In the genomic region with DNA sequence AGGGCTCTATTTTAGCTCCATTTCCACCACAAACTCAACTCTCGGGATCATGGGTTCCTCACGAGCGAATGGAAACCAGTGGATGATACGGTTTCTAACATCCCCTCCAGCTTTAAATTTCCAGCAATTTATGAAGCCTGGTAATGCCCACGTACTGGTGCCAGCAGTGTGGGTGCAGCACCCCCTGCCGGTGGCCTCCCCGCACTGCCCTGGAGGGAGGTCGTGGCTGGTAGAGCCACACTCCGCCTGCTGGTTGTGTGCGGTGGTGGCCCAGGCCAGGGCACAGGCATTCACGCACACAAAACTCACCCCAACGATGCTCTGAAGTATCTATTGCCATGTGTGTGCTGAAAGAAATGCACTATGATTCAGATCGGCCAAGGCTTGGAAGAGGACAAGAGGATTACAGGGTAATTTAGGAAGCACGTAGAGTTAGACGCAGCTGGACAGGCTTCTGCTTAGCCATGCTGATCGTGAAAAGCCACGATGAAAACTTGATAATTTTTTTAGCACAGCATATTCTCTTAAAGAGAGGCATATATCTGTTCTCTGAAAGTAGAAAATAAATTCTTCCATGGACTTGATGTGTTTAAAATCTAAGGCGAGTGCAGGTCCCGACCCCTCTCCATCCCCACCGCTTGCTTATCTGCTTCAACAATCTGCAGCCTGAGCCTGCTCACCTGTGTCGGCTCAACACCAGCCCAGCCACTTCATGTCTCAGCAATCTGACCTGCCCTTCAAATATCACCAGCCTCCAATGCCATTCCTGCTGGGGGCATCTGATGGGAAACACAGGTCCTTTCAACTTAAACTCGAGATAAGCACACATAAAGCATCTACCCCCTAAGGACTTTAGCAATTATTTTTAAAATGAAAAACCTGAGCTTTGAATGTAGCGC, we compare ENCODE assay signal across 8 cellular contexts. TPM values are rescaled to one million over a fixed set of nuclear protein-coding genes. Genes with fewer than 3 reads are reported as not detected.
A peak's percentile ranks its signal among the peaks of the same experiment; 100 is the strongest.
DNase-seq lines count a peak whose midpoint lies in the region; ATAC-seq and TF ChIP-seq lines count a peak whose summit lies in the region.

No MANE protein-coding gene starts in this region.

- peak overlapping the region; percentile 8 for H3K4me2 ChIP-seq in osteoblast (ENCODE audit: insufficient read depth, low read length)

- peak overlapping the region; percentile 63 for H2AFZ ChIP-seq in osteoblast (ENCODE audit: low read length)

- H3K9ac ChIP-seq in NT2/D1 (ENCODE audit: insufficient read length, low read depth), result no peak overlapping the region

- DNase-seq in A172 (ENCODE audit: low spot score), result peak; percentile 52
- DNase-seq in NT2/D1 (ENCODE audit: low read depth, low spot score), result peak; percentile 44
- DNase-seq in activated T-cell treated with anti-CD3 and anti-CD28 coated beads, Interleukin-2, amount 50 U/mL, for 72 hours, result peak; percentile 81 to 88
- DNase-seq in fibroblast of villous mesenchyme (ENCODE audit: low read depth), result peak; percentile 54
- peak; percentile 89 for DNase-seq in osteoblast (ENCODE audit: insufficient read length, low spot score, missing footprints)
- DNase-seq in type B pancreatic cell (ENCODE audit: extremely low spot score, unreplicated experiment), result peak; percentile 83

- no peaks in the 10 kb centered on the region for H3K36me3 ChIP-seq in NT2/D1 (ENCODE audit: insufficient read depth, insufficient read length, low read length)
- H3K36me3 ChIP-seq in osteoblast (ENCODE audit: insufficient read depth, low read length), result no peaks in the 10 kb centered on the region

- no peaks in the 10 kb centered on the region for H3K9me3 Mint-ChIP-seq in activated T-cell treated with anti-CD3 and anti-CD28 coated beads, Interleukin-2, amount 50 U/mL, for 72 hours
- no peaks in the 10 kb centered on the region for H3K9me3 Mint-ChIP-seq in type B pancreatic cell

- no peaks in the 10 kb centered on the region for H4K20me1 ChIP-seq in osteoblast (ENCODE audit: insufficient read depth, low read length)

- ATAC-seq in GM18519 (IDR thresholded peaks at IDR 0.05; ENCODE audit: low FRiP score, unreplicated experiment), result peak; percentile 100
- ATAC-seq in HG02973 (IDR thresholded peaks at IDR 0.05; ENCODE audit: unreplicated experiment), result peak; percentile 99
- peak; percentile 100 for ATAC-seq in activated T-cell treated with anti-CD3 and anti-CD28 coated beads, Interleukin-2, amount 50 U/mL, for 72 hours (replicated peaks in 1 of 2)

- no peaks in the 10 kb centered on the region for H3K4me1 Mint-ChIP-seq in activated T-cell treated with anti-CD3 and anti-CD28 coated beads, Interleukin-2, amount 50 U/mL, for 72 hours (ENCODE audit: low read depth)
- H3K4me1 Mint-ChIP-seq in type B pancreatic cell (ENCODE audit: unreplicated experiment), result peaks cover 12% of the 10 kb centered on the region

- H3K9me3 ChIP-seq in NT2/D1 (ENCODE audit: insufficient read depth, low read length) (no peaks in the 10 kb centered on the region), osteoblast (ENCODE audit: low read depth, low read length) (no peaks in the 10 kb centered on the region)

- no peaks in the 10 kb centered on the region for H3K79me2 ChIP-seq in osteoblast (ENCODE audit: insufficient read depth, low read length)

- H3K4me3 ChIP-seq in NT2/D1 (ENCODE audit: insufficient read length, low read depth) (no peak overlapping the region), fibroblast of villous mesenchyme (ENCODE audit: low read depth, low read length) (no peak overlapping the region), osteoblast (ENCODE audit: insufficient read depth, low read length) (no peak overlapping the region)

- H3K27ac ChIP-seq in osteoblast (ENCODE audit: low read depth, low read length), result no peak overlapping the region

- H3K27me3 Mint-ChIP-seq in activated T-cell treated with anti-CD3 and anti-CD28 coated beads, Interleukin-2, amount 50 U/mL, for 72 hours (ENCODE audit: low read depth), result peaks cover 13% of the 10 kb centered on the region
- no peaks in the 10 kb centered on the region for H3K27me3 Mint-ChIP-seq in type B pancreatic cell

- TF ChIP-seq CTCF in fibroblast of villous mesenchyme (IDR thresholded peaks at IDR 0.05; ENCODE audit: insufficient read depth, low read depth, low read length) (peak; percentile 99), osteoblast (IDR thresholded peaks at IDR 0.05; ENCODE audit: extremely low read depth, low read depth, low read length) (peak; percentile 97), type B pancreatic cell (conservative IDR thresholded peaks at IDR 0.05) (peak; percentile 95)

- no peaks in the 10 kb centered on the region for H3K36me3 Mint-ChIP-seq in activated T-cell treated with anti-CD3 and anti-CD28 coated beads, Interleukin-2, amount 50 U/mL, for 72 hours (ENCODE audit: insufficient read depth in 2 of 2)
- H3K36me3 Mint-ChIP-seq in type B pancreatic cell, result peaks cover 7% of the 10 kb centered on the region

- H3K27me3 ChIP-seq in NT2/D1 (ENCODE audit: insufficient read depth, insufficient read length) (no peaks in the 10 kb centered on the region), osteoblast (ENCODE audit: insufficient read depth, low read length) (no peaks in the 10 kb centered on the region)

- no peak overlapping the region for H3K27ac Mint-ChIP-seq in activated T-cell treated with anti-CD3 and anti-CD28 coated beads, Interleukin-2, amount 50 U/mL, for 72 hours
- H3K27ac Mint-ChIP-seq in type B pancreatic cell, result no peak overlapping the region

- no peak overlapping the region for H3K4me3 Mint-ChIP-seq in activated T-cell treated with anti-CD3 and anti-CD28 coated beads, Interleukin-2, amount 50 U/mL, for 72 hours
- no peak overlapping the region for H3K4me3 Mint-ChIP-seq in type B pancreatic cell

- no peaks in the 10 kb centered on the region for H3K4me1 ChIP-seq in NT2/D1 (ENCODE audit: insufficient read depth, insufficient read length)
- H3K4me1 ChIP-seq in osteoblast (ENCODE audit: insufficient read depth, low read length), result no peaks in the 10 kb centered on the region

RNA-seq across cellular contexts. Expression of a gene that starts 59.1 kb away (rescaled TPM):
- total RNA-seq in A172 (2014; rRNA removed; shearing (Covaris generic)), result 11.9 and 16.6 TPM in 2 replicates
- 1 to 10 TPM; 1.5 to 1.6 TPM for total RNA-seq in activated T-cell treated with anti-CD3 and anti-CD28 coated beads, Interleukin-2, amount 50 U/mL, for 72 hours
- total RNA-seq in fibroblast of villous mesenchyme, result 2.3 and 6.9 TPM in 2 replicates
- 9.4 and 11.9 TPM in 2 replicates for total RNA-seq in osteoblast
- total RNA-seq in type B pancreatic cell (ENCODE audit: low replicate concordance), result 22.5 and 36.6 TPM in 2 replicates
